ENCODE assay signal across 1 cellular context in genomic region chr14:93765032-93765626, GRCh38.
TF ChIP-seq lines count a peak whose summit lies in the region.

No MANE protein-coding gene starts in this region.

TF ChIP-seq in A549, 52 proteins besides CTCF, POLR2A, EP300 and RAD21 (continued from another document):
- TF ChIP-seq MAX (IDR thresholded peaks at IDR 0.05) (no peak), EHF (CRISPR knock-in tag; IDR thresholded peaks at IDR 0.05) (no peak)
TF ChIP-seq in A549: peak in this region for 0.
